Comparison of ENCODE assay signal across 27 cellular contexts in the genomic region with DNA sequence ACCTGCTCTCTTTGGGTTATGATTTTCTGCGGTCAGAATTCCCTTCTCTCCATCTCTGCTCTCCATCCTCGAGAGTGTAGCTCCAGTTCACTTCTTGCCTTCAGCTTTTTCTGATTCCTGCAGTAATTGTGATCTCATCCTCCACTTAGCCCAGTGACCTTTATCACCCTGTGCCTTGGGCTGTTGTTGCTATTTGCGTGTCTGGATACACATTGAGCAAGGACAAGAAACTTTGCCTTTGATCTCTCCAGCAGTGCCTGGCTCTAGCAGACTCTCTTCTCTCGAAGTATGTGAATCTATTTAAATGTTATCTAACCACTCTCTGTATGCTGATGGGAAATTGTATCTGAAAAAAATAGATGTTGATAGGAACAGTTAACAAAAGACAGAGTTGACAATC.
DNase-seq lines count a peak whose midpoint lies in the region; ATAC-seq and TF ChIP-seq lines count a peak whose summit lies in the region.
"Had no signal": no experiment of that assay in that cellular context is flagged by ENCODE, and none has a peak within 500 bp of the region (broad histone marks: within the 10 kb centered on the region; RNA-seq: fewer than 3 reads in every experiment).

No MANE protein-coding gene starts in this region.

- H3K9ac ChIP-seq in adipocyte (ENCODE audit: low read length), result no peak overlapping the region

- H3K4me3 ChIP-seq in right atrium auricular region (no peak overlapping the region), adipocyte (ENCODE audit: low read length) (peak overlapping the region; percentile 13), mesodermal cell (ENCODE audit: extremely low read depth, insufficient read depth, low read length, poor library complexity, severe bottlenecking) (no peak overlapping the region)
- H3K4me3 ChIP-seq: heart left ventricle, psoas muscle, thyroid gland had no signal

- H3K4me1 Mint-ChIP-seq in type B pancreatic cell (ENCODE audit: unreplicated experiment), result peaks cover 17% of the 10 kb centered on the region
- H3K4me1 Mint-ChIP-seq in CD4-positive, alpha-beta T cell (ENCODE audit: low read depth), result no peaks in the 10 kb centered on the region
- H3K4me1 Mint-ChIP-seq: activated CD4-positive, alpha-beta memory T cell treated with anti-CD3 and anti-CD28 coated beads, Interleukin-2, amount 10 ng/mL, durations not matched to agents 7 days and 5 days had no signal

- no peak for TF ChIP-seq CTCF in right atrium auricular region (IDR thresholded peaks at IDR 0.05)
- TF ChIP-seq CTCF in type B pancreatic cell (conservative IDR thresholded peaks at IDR 0.05), result no peak
- no peak for TF ChIP-seq CTCF in CD4-positive, alpha-beta T cell (IDR thresholded peaks at IDR 0.05)

- peak overlapping the region; percentile 3 for H3K27ac Mint-ChIP-seq in type B pancreatic cell
- no peak overlapping the region for H3K27ac Mint-ChIP-seq in CD4-positive, alpha-beta T cell
- H3K27ac Mint-ChIP-seq: activated CD4-positive, alpha-beta memory T cell treated with anti-CD3 and anti-CD28 coated beads, Interleukin-2, amount 10 ng/mL, durations not matched to agents 7 days and 5 days; natural killer cell treated with Interleukin-12 subunit alpha and Interleukin-12 subunit beta and Interleukin-15 and Interleukin-18, amount 100 ng/mL, for 72 hours; T-helper 1 cell treated with Interleukin-12 subunit alpha and Interleukin-12 subunit beta and Interleukin-4 antibody, amounts not matched to agents 30 μg/mL and 1 μg/mL, for 36 hours had no signal

- H3K27ac ChIP-seq in right atrium auricular region (no peak overlapping the region), mesodermal cell (ENCODE audit: low read depth, low read length, severe bottlenecking) (peak overlapping the region; percentile 66)
- no peak overlapping the region for H3K27ac ChIP-seq in CD4-positive, alpha-beta T cell (ENCODE audit: low read depth, low read length)
- H3K27ac ChIP-seq: heart left ventricle, psoas muscle, thyroid gland, VCaP had no signal

- H3K4me1 ChIP-seq in right atrium auricular region (no peaks in the 10 kb centered on the region), adipocyte (ENCODE audit: control insufficient read depth, insufficient read depth, low read length) (peaks cover 14% of the 10 kb centered on the region), mesodermal cell (ENCODE audit: control insufficient read depth, insufficient read depth, low read length, poor library complexity, severe bottlenecking) (peaks cover 8% of the 10 kb centered on the region)
- H3K4me1 ChIP-seq: BE2C, psoas muscle, thyroid gland had no signal

- CTCF ChIA-PET in CD4-positive, alpha-beta T cell (lab: Charles Lee), result no interaction called here

- H3K9me3 Mint-ChIP-seq in type B pancreatic cell, result peaks cover 13% of the 10 kb centered on the region
- no peaks in the 10 kb centered on the region for H3K9me3 Mint-ChIP-seq in CD4-positive, alpha-beta T cell
- H3K9me3 Mint-ChIP-seq: activated CD4-positive, alpha-beta memory T cell treated with anti-CD3 and anti-CD28 coated beads, Interleukin-2, amount 10 ng/mL, durations not matched to agents 7 days and 5 days; T-helper 1 cell treated with Interleukin-12 subunit alpha and Interleukin-12 subunit beta and Interleukin-4 antibody, amounts not matched to agents 30 μg/mL and 1 μg/mL, for 36 hours had no signal

- DNase-seq in Right ventricle myocardium inferior (ENCODE audit: missing footprints), result no peak
- no peak for DNase-seq in right atrium auricular region (ENCODE audit: low spot score)
- DNase-seq in adipocyte (ENCODE audit: low read depth), result no peak
- no peak for DNase-seq in type B pancreatic cell (ENCODE audit: extremely low spot score, unreplicated experiment)
- DNase-seq in NCI-H2029 treated with DMSO at 0.1 percent for 48 hours (lab: John Stamatoyannopoulos, UW), result no peak
- no peak for DNase-seq in CD4-positive, alpha-beta T cell
- DNase-seq in kidney tubule cell (ENCODE audit: low spot score), result no peak
- DNase-seq: activated CD4-positive, alpha-beta memory T cell treated with anti-CD3 and anti-CD28 coated beads, Interleukin-2, amount 10 ng/mL, durations not matched to agents 7 days and 5 days; activated naive CD4-positive, alpha-beta T cell; activated T-cell treated with anti-CD3 and anti-CD28 coated beads, Interleukin-2, amount 50 U/mL, for 1 hour; aorta; BE2C; Calu3; effector memory CD4-positive, alpha-beta T cell; GF-D8; GOT3; heart left ventricle; NCI-H1105 treated with DMSO at 0.1 percent for 48 hours; NCI-H2171 treated with DMSO at 0.1 percent for 48 hours; NCI-H69; psoas muscle; SIG-M5; thyroid gland had no signal

- peaks cover 3% of the 10 kb centered on the region for H3K36me3 Mint-ChIP-seq in type B pancreatic cell
- no peaks in the 10 kb centered on the region for H3K36me3 Mint-ChIP-seq in CD4-positive, alpha-beta T cell (ENCODE audit: low read depth)
- H3K36me3 Mint-ChIP-seq: natural killer cell treated with Interleukin-12 subunit alpha and Interleukin-12 subunit beta and Interleukin-15 and Interleukin-18, amount 100 ng/mL, for 72 hours had no signal

- no peaks in the 10 kb centered on the region for H3K27me3 Mint-ChIP-seq in type B pancreatic cell
- peaks cover 29% of the 10 kb centered on the region for H3K27me3 Mint-ChIP-seq in CD4-positive, alpha-beta T cell

- H3K36me3 ChIP-seq in right atrium auricular region, result no peaks in the 10 kb centered on the region
- H3K36me3 ChIP-seq in adipocyte (ENCODE audit: control insufficient read depth, insufficient read depth, low read length, severe bottlenecking), result no peaks in the 10 kb centered on the region
- H3K36me3 ChIP-seq in mesodermal cell (ENCODE audit: control insufficient read depth, insufficient read depth, low read length), result no peaks in the 10 kb centered on the region
- H3K36me3 ChIP-seq: BE2C, heart left ventricle, thyroid gland had no signal

- H3K4me3 Mint-ChIP-seq in type B pancreatic cell, result peak overlapping the region; percentile 40
- no peak overlapping the region for H3K4me3 Mint-ChIP-seq in CD4-positive, alpha-beta T cell
- H3K4me3 Mint-ChIP-seq: activated CD4-positive, alpha-beta memory T cell treated with anti-CD3 and anti-CD28 coated beads, Interleukin-2, amount 10 ng/mL, durations not matched to agents 7 days and 5 days; natural killer cell treated with Interleukin-12 subunit alpha and Interleukin-12 subunit beta and Interleukin-15 and Interleukin-18, amount 100 ng/mL, for 72 hours; T-helper 1 cell treated with Interleukin-12 subunit alpha and Interleukin-12 subunit beta and Interleukin-4 antibody, amounts not matched to agents 30 μg/mL and 1 μg/mL, for 36 hours had no signal

- H3K9me3 ChIP-seq in right atrium auricular region, result no peaks in the 10 kb centered on the region
- H3K9me3 ChIP-seq in adipocyte (ENCODE audit: control insufficient read depth, low read length), result no peaks in the 10 kb centered on the region
- no peaks in the 10 kb centered on the region for H3K9me3 ChIP-seq in mesodermal cell (ENCODE audit: control insufficient read depth, low read length)
- H3K9me3 ChIP-seq in CD4-positive, alpha-beta T cell (ENCODE audit: control insufficient read depth, low read length), result no peaks in the 10 kb centered on the region
- H3K9me3 ChIP-seq: BE2C, heart left ventricle, psoas muscle, thyroid gland had no signal

- POLR2A ChIA-PET in CD4-positive, alpha-beta T cell (lab: Charles Lee), result no interaction called here

- no peaks in the 10 kb centered on the region for H3K27me3 ChIP-seq in right atrium auricular region
- peaks cover 11% of the 10 kb centered on the region for H3K27me3 ChIP-seq in adipocyte (replicated peaks; ENCODE audit: control insufficient read depth, insufficient read depth, low read length)
- H3K27me3 ChIP-seq in CD4-positive, alpha-beta T cell (ENCODE audit: control insufficient read depth, insufficient read depth, low read length), result peaks cover 9% of the 10 kb centered on the region
- H3K27me3 ChIP-seq: BE2C, heart left ventricle, thyroid gland had no signal

- WGBS in mesodermal cell (ENCODE audit: insufficient coverage in 2 of 2), 2 experiments, result 63 to 79% methylated on average over 2 to 3 of the region's 4 CpGs

- peak; percentile 64 for ATAC-seq in Right ventricle myocardium inferior
- ATAC-seq in CD4-positive, alpha-beta T cell (ENCODE audit: poor library complexity), result no peak
- ATAC-seq: natural killer cell treated with Interleukin-12 subunit alpha and Interleukin-12 subunit beta and Interleukin-15 and Interleukin-18, amount 100 ng/mL, for 72 hours; psoas muscle had no signal

- intact Hi-C loops in Right ventricle myocardium inferior (cut with DNase I), result no loop called here
- intact Hi-C loops in CD4-positive, alpha-beta T cell (cut with DNase I, micrococcal nuclease), result no loop called here
